ENCODE assay signal across 33 cellular contexts in the genomic region with DNA sequence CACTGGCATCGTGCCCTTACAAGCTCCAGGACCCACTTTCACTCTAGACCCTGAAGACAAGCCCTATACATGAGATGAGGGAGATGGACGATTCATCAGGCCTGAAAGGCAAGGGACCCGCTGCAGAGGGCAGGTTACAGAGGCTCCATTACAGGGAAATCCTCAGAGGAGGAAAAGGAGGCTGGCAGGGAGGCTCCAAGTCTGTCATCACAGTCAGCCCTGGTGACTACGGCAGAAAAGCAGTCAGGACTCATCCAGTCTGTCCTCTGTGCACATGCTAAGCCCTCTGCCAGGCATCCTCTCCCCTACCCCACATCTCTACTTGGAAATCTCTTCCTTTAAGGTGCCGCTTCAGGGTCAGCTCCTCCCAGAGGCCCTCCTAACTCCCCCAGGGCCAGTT.
"Had no signal": no experiment of that assay in that cellular context is flagged by ENCODE, and none has a peak within 500 bp of the region (broad histone marks: within the 10 kb centered on the region; RNA-seq: fewer than 3 reads in every experiment).

No MANE protein-coding gene starts in this region.

- H3K27ac ChIP-seq: PC-9, RWPE1, VCaP had no signal

- H3K4me3 ChIP-seq: PC-9 had no signal

- H3K4me2 ChIP-seq: PC-9 had no signal

- H2AFZ ChIP-seq: PC-9 had no signal

- ATAC-seq: activated naive CD8-positive, alpha-beta T cell treated with anti-CD3 and anti-CD28 coated beads, Interleukin-2, amount 50 U/mL, for 24 hours; Right ventricle myocardium inferior; SK-N-SH treated with all-trans-retinoic acid at 6 μM for 48 hours; T-cell; T-helper 17 cell had no signal

- DNase-seq: activated B cell treated with CpG ODN at 0.5 μM for 24 hours; activated CD4-positive, alpha-beta memory T cell treated with anti-CD3 and anti-CD28 coated beads for 36 hours; activated CD4-positive, alpha-beta T cell treated with anti-CD3 and anti-CD28 coated beads for 4 hours; activated CD4-positive, alpha-beta T cell treated with anti-CD3 and anti-CD28 coated beads, Interleukin-2, amount 50 U/mL, for 1 hour; activated CD4-positive, CD25-positive, alpha-beta regulatory T cell treated with anti-CD3 and anti-CD28 coated beads, Interleukin-2, amount 50 U/mL, for 72 hours; activated CD8-positive, alpha-beta memory T cell treated with anti-CD3 and anti-CD28 coated beads, Interleukin-2, amount 50 U/mL, for 4 hours; activated effector memory CD4-positive, alpha-beta T cell treated with Interleukin-2 at 50 U/mL for 16 hours; activated naive CD4-positive, alpha-beta T cell treated with anti-CD3 and anti-CD28 coated beads, Interleukin-2, amount 10 ng/mL, durations not matched to agents 7 days and 5 days; activated naive CD8-positive, alpha-beta T cell treated with anti-CD3 and anti-CD28 coated beads, Interleukin-2, amount 50 U/mL, for 24 hours; activated T-cell treated with anti-CD3 and anti-CD28 coated beads, Interleukin-2, amount 50 U/mL, for 48 hours; anterior cingulate cortex; KG1; MM.1S; MV-4-11; NCI-H1092; NCI-H1436 treated with DMSO at 0.1 percent for 48 hours; NCI-H1694 treated with DMSO at 0.1 percent for 48 hours; NCI-H2029; NCI-H345; NCI-H510A; NCI-H526; NCI-H748 treated with DMSO at 0.1 percent for 48 hours; NK-92 treated with Interleukin-12 subunit alpha and Interleukin-12 subunit beta, amount 100 ng/mL, for 24 hours; PC-9; SIG-M5; T-cell; T-helper 17 cell had no signal

- FAIRE-seq: bronchial epithelial cell, RCC 7860 had no signal
